Comparison of ENCODE assay signal across 34 cellular contexts in genomic region chr2:166996465-166996864, GRCh38.
"Had no signal": no experiment of that assay in that cellular context is flagged by ENCODE, and none has a peak within 500 bp of the region (broad histone marks: within the 10 kb centered on the region; RNA-seq: fewer than 3 reads in every experiment).

No MANE protein-coding gene starts in this region.

- H3K36me3 ChIP-seq: MG63 had no signal

- H3K4me3 ChIP-seq: MG63 had no signal

- DNase-seq: MG63, MM.1S, MV-4-11, NCI-H1048, NCI-H1092, NCI-H1092 treated with DMSO at 0.1 percent for 48 hours, NCI-H1105, NCI-H1105 treated with DMSO at 0.1 percent for 48 hours, NCI-H1417, NCI-H1417 treated with DMSO at 0.1 percent for 48 hours, NCI-H1436, NCI-H1436 treated with DMSO at 0.1 percent for 48 hours, NCI-H146, NCI-H1694, NCI-H1694 treated with DMSO at 0.1 percent for 48 hours, NCI-H187, NCI-H187 treated with DMSO at 0.1 percent for 48 hours, NCI-H1930, NCI-H2029, NCI-H2029 treated with DMSO at 0.1 percent for 48 hours, NCI-H2081, NCI-H2081 treated with DMSO at 0.1 percent for 48 hours, NCI-H2107, NCI-H2171, NCI-H2171 treated with DMSO at 0.1 percent for 48 hours, NCI-H226, NCI-H345, NCI-H446, NCI-H446 treated with DMSO at 0.1 percent for 48 hours, NCI-H510A, NCI-H510A treated with DMSO at 0.1 percent for 48 hours, NCI-H524, NCI-H524 treated with DMSO at 0.1 percent for 48 hours, NCI-H526 had no signal

- H3K27me3 ChIP-seq: MG63 had no signal

- H3K9me3 ChIP-seq: MG63 had no signal
